Comparison of ENCODE assay signal across 13 cellular contexts in genomic region chr11:64799925-64800632, GRCh38. TPM values are rescaled to one million over a fixed set of nuclear protein-coding genes. Genes with fewer than 3 reads are reported as not detected.
A peak's percentile ranks its signal among the peaks of the same experiment; 100 is the strongest.
DNase-seq lines count a peak whose midpoint lies in the region; ATAC-seq lines count a peak whose summit lies in the region.
"Had no signal": no experiment of that assay in that cellular context is flagged by ENCODE, and none has a peak within 500 bp of the region (broad histone marks: within the 10 kb centered on the region; RNA-seq: fewer than 3 reads in every experiment).

No MANE protein-coding gene starts in this region.

- H3K4me3 Mint-ChIP-seq in activated naive CD8-positive, alpha-beta T cell, result no peak overlapping the region
- H3K4me3 Mint-ChIP-seq in activated naive CD8-positive, alpha-beta T cell treated with anti-CD3 and anti-CD28 coated beads, Interleukin-2, amount 50 U/mL, for 24 hours, result no peak overlapping the region
- H3K4me3 Mint-ChIP-seq in stimulated activated memory B cell treated with anti-CD40 and anti-IgM and Interleukin-4, amounts not matched to agents 10 μg/mL and 1 μg/mL and 100 μg/mL, for 72 hours, result peak overlapping the region; percentile 80

- H3K36me3 Mint-ChIP-seq in activated naive CD8-positive, alpha-beta T cell, result no peaks in the 10 kb centered on the region
- peaks cover 10% of the 10 kb centered on the region for H3K36me3 Mint-ChIP-seq in activated naive CD8-positive, alpha-beta T cell treated with anti-CD3 and anti-CD28 coated beads, Interleukin-2, amount 50 U/mL, for 24 hours (ENCODE audit: low read depth)
- peaks cover 38% of the 10 kb centered on the region for H3K36me3 Mint-ChIP-seq in stimulated activated memory B cell treated with anti-CD40 and anti-IgM and Interleukin-4, amounts not matched to agents 10 μg/mL and 1 μg/mL and 100 μg/mL, for 72 hours

- H3K27ac Mint-ChIP-seq in activated naive CD8-positive, alpha-beta T cell, result peak overlapping the region; percentile 67
- no peak overlapping the region for H3K27ac Mint-ChIP-seq in activated naive CD8-positive, alpha-beta T cell treated with anti-CD3 and anti-CD28 coated beads, Interleukin-2, amount 50 U/mL, for 24 hours
- H3K27ac Mint-ChIP-seq in stimulated activated memory B cell treated with anti-CD40 and anti-IgM and Interleukin-4, amounts not matched to agents 10 μg/mL and 1 μg/mL and 100 μg/mL, for 72 hours, result peak overlapping the region; percentile 74

- H3K27me3 Mint-ChIP-seq in activated naive CD8-positive, alpha-beta T cell, result no peaks in the 10 kb centered on the region
- H3K27me3 Mint-ChIP-seq in activated naive CD8-positive, alpha-beta T cell treated with anti-CD3 and anti-CD28 coated beads, Interleukin-2, amount 50 U/mL, for 24 hours, result no peaks in the 10 kb centered on the region
- no peaks in the 10 kb centered on the region for H3K27me3 Mint-ChIP-seq in stimulated activated memory B cell treated with anti-CD40 and anti-IgM and Interleukin-4, amounts not matched to agents 10 μg/mL and 1 μg/mL and 100 μg/mL, for 72 hours
- H3K27me3 Mint-ChIP-seq: effector memory CD8-positive, alpha-beta T cell had no signal

- H3K9me3 Mint-ChIP-seq in activated naive CD8-positive, alpha-beta T cell (ENCODE audit: low read depth), result no peaks in the 10 kb centered on the region
- no peaks in the 10 kb centered on the region for H3K9me3 Mint-ChIP-seq in activated naive CD8-positive, alpha-beta T cell treated with anti-CD3 and anti-CD28 coated beads, Interleukin-2, amount 50 U/mL, for 24 hours
- no peaks in the 10 kb centered on the region for H3K9me3 Mint-ChIP-seq in stimulated activated memory B cell treated with anti-CD40 and anti-IgM and Interleukin-4, amounts not matched to agents 10 μg/mL and 1 μg/mL and 100 μg/mL, for 72 hours
- H3K9me3 Mint-ChIP-seq: effector memory CD8-positive, alpha-beta T cell had no signal

- H3K4me1 Mint-ChIP-seq in activated naive CD8-positive, alpha-beta T cell (ENCODE audit: low read depth), result peaks cover 30% of the 10 kb centered on the region
- peaks cover 29% of the 10 kb centered on the region for H3K4me1 Mint-ChIP-seq in activated naive CD8-positive, alpha-beta T cell treated with anti-CD3 and anti-CD28 coated beads, Interleukin-2, amount 50 U/mL, for 24 hours
- H3K4me1 Mint-ChIP-seq in stimulated activated memory B cell treated with anti-CD40 and anti-IgM and Interleukin-4, amounts not matched to agents 10 μg/mL and 1 μg/mL and 100 μg/mL, for 72 hours, result peaks cover 58% of the 10 kb centered on the region

- no peak for DNase-seq in activated naive CD8-positive, alpha-beta T cell treated with anti-CD3 and anti-CD28 coated beads, Interleukin-2, amount 50 U/mL, for 24 hours
- peak; percentile 57 for DNase-seq in NCI-H1092 treated with DMSO at 0.1 percent for 48 hours (lab: John Stamatoyannopoulos, UW)
- DNase-seq in dermis blood vessel endothelial cell, result peak; percentile 55
- DNase-seq in activated CD4-positive, CD25-positive, alpha-beta regulatory T cell (lab: John Stamatoyannopoulos, UW), result no peak
- no peak for DNase-seq in RPMI8226
- DNase-seq: effector memory CD8-positive, alpha-beta T cell; KBM-7; NCI-H2029 treated with DMSO at 0.1 percent for 48 hours; stimulated activated CD8-positive, alpha-beta memory T cell treated with anti-CD3 and anti-CD28 coated beads, Interleukin-4, amount 100 ng/mL, for 48 hours had no signal

- no peak for ATAC-seq in activated naive CD8-positive, alpha-beta T cell treated with anti-CD3 and anti-CD28 coated beads, Interleukin-2, amount 50 U/mL, for 24 hours
- no peak for ATAC-seq in stimulated activated memory B cell treated with anti-CD40 and anti-IgM and Interleukin-4, amounts not matched to agents 10 μg/mL and 1 μg/mL and 100 μg/mL, for 72 hours
- ATAC-seq in HG02885 (IDR thresholded peaks at IDR 0.05; ENCODE audit: poor library complexity, unreplicated experiment), result no peak
- ATAC-seq: effector memory CD8-positive, alpha-beta T cell; left lobe of liver had no signal

RNA-seq across cellular contexts. Expression of gene MAP4K2, which starts 2.9 kb away (rescaled TPM):
- total RNA-seq in dermis blood vessel endothelial cell, result 46.1 and 93.6 TPM in 2 replicates

RNA-seq across cellular contexts. Expression of gene MEN1, which starts 10.3 kb away (rescaled TPM):
- total RNA-seq in dermis blood vessel endothelial cell, result 20.1 and 38.7 TPM in 2 replicates

RNA-seq across cellular contexts. Expression of gene SF1, which starts 21.7 kb away (rescaled TPM):
- total RNA-seq in dermis blood vessel endothelial cell, result 104 and 116 TPM in 2 replicates

RNA-seq across cellular contexts. Expression of gene PYGM, which starts 40.3 kb away (rescaled TPM):
- 0.23 and 0.34 TPM in 2 replicates for total RNA-seq in dermis blood vessel endothelial cell

RNA-seq across cellular contexts. Expression of gene CDC42BPG, which starts 44.4 kb away (rescaled TPM):
- total RNA-seq in dermis blood vessel endothelial cell, result 0.34 and 0.37 TPM in 2 replicates

Comparison
In these comparisons a context has a peak if more than half of its experiments do, and no peak if none do; other contexts are left out.
1. DNase-seq: peak in NCI-H1092 treated with DMSO at 0.1 percent for 48 hours (single experiment) and dermis blood vessel endothelial cell (single experiment); none in activated naive CD8-positive, alpha-beta T cell treated with anti-CD3 and anti-CD28 coated beads, Interleukin-2, amount 50 U/mL, for 24 hours (single experiment), activated CD4-positive, CD25-positive, alpha-beta regulatory T cell (0 of 4) and RPMI8226 (single experiment).